Comparison of ENCODE assay signal across 1 cellular context in the genomic region with DNA sequence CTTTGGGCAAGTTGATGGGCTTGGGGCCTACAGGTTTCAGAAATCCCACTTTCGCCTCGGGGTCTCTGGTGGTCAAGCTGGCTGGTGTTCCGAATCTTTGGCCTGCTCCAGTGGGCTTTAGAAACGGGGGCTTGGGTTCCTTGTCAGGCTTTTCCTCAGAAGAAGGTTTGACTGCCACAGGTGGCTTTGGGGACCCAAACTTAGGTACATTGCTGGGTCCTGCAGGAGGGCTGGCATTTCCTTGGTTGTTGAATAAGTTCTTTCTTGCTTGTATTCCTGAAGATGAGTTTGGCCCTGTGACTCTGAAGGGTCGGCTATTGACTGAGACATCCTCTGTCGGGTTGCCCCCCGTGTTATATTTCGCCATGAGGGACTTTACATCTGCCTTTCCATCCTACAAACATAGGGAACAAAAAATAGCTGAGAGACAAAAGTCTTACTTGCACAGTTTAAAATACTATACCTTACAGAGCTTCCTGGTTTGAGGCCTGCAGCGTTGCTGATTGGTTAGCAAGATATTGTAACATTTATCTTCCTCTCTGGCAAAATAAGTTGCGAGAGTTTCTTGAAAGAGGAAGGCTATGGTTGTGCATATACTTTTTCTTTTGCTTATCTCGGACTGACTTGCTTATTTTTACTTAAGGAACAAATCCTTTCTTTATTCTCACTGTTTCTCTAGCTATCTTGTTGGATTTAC.
TF ChIP-seq lines count a peak whose summit lies in the region.

No MANE protein-coding gene starts in this region.

TF ChIP-seq in K562, 482 proteins besides CTCF, POLR2A, EP300 and RAD21 (continues in another document):
- TF ChIP-seq EZH2 (IDR thresholded peaks at IDR 0.05; ENCODE audit: borderline replicate concordance, low read depth, low read length) (no peak), CBX8 (IDR thresholded peaks at IDR 0.05; ENCODE audit: borderline replicate concordance, extremely low read depth, low read depth, low read length, poor library complexity, severe bottlenecking) (no peak), TBL1XR1 (IDR thresholded peaks at IDR 0.05; ENCODE audit: low read length in 2 of 2) (no peak), ARID3A (IDR thresholded peaks at IDR 0.05; ENCODE audit: borderline replicate concordance, low read depth, low read length) (0 out of 2 replicates have a peak, but pooled peaks have one; percentile 12), SMARCC2 (IDR thresholded peaks at IDR 0.05; ENCODE audit: low read depth) (0 out of 2 replicates have a peak, but pooled peaks have one; percentile 10), GTF2B (IDR thresholded peaks at IDR 0.05; ENCODE audit: extremely low read depth, insufficient read length) (no peak), ZNF347 (CRISPR knock-in tag; IDR thresholded peaks at IDR 0.05; ENCODE audit: low read depth) (no peak), XRCC3 (IDR thresholded peaks at IDR 0.05) (no peak), SPI1 (IDR thresholded peaks at IDR 0.05; ENCODE audit: borderline replicate concordance, low read depth, low read length) (peak; percentile 68; the same call in 1 of the 2 replicates), FOXA3 (CRISPR knock-in tag; conservative IDR thresholded peaks at IDR 0.05 in 1 of 2, IDR thresholded peaks at IDR 0.05 in 1 of 2) (no peak), ZNF280B (CRISPR knock-in tag; IDR thresholded peaks at IDR 0.05) (no peak), ZNF143 (CRISPR knock-in tag; IDR thresholded peaks at IDR 0.05) (no peak), ZFX (CRISPR knock-in tag; IDR thresholded peaks at IDR 0.05) (peak; percentile 90), SAFB (IDR thresholded peaks at IDR 0.05; ENCODE audit: borderline replicate concordance, low read depth, low read length) (no peak), RFX7 (CRISPR knock-in tag; IDR thresholded peaks at IDR 0.05) (no peak), ZNF511 (CRISPR knock-in tag; IDR thresholded peaks at IDR 0.05) (0 out of 2 replicates have a peak, but pooled peaks have one; percentile 42), ZNF518B (CRISPR knock-in tag; IDR thresholded peaks at IDR 0.05) (no peak), ZNF766 (CRISPR knock-in tag; conservative IDR thresholded peaks at IDR 0.05) (peak; percentile 87), BRD4 (IDR thresholded peaks at IDR 0.05) (0 out of 2 replicates have a peak, but pooled peaks have one; percentile 11), GABPB1 (CRISPR knock-in tag; IDR thresholded peaks at IDR 0.05) (peak; percentile 2; the same call in 1 of the 2 replicates), PHTF2 (CRISPR knock-in tag; IDR thresholded peaks at IDR 0.05) (no peak), CEBPB (tag; IDR thresholded peaks at IDR 0.05) (peak; percentile 27; the same call in 1 of the 2 replicates), TAF9B (IDR thresholded peaks at IDR 0.05; ENCODE audit: partially characterized antibody) (no peak), ZNF197 (CRISPR knock-in tag; IDR thresholded peaks at IDR 0.05; ENCODE audit: low read depth) (peak; percentile 35; the same call in 1 of the 2 replicates), SRSF1 (IDR thresholded peaks at IDR 0.05; ENCODE audit: low read depth, low read length) (no peak), POLR2H (tag; IDR thresholded peaks at IDR 0.05; ENCODE audit: low read depth) (0 out of 2 replicates have a peak, but pooled peaks have one; percentile 75), MTA3 (IDR thresholded peaks at IDR 0.05; ENCODE audit: borderline replicate concordance) (no peak), USF2 (CRISPR knock-in tag; IDR thresholded peaks at IDR 0.05) (no peak), RBFOX2 (IDR thresholded peaks at IDR 0.05; ENCODE audit: low read depth, low read length) (no peak), RBBP5 (IDR thresholded peaks at IDR 0.05; ENCODE audit: borderline replicate concordance, insufficient read depth, low read length, poor library complexity, severe bottlenecking) (peak; percentile 60), PHF20 (IDR thresholded peaks at IDR 0.05; ENCODE audit: partially characterized antibody) (no peak), STAT5B (CRISPR knock-in tag; IDR thresholded peaks at IDR 0.05) (no peak), ZNF589 (CRISPR knock-in tag; IDR thresholded peaks at IDR 0.05; ENCODE audit: low read depth) (0 out of 2 replicates have a peak, but pooled peaks have one; percentile 33), ELF2 (CRISPR knock-in tag; IDR thresholded peaks at IDR 0.05) (0 out of 2 replicates have a peak, but pooled peaks have one; percentile 16)
- TF ChIP-seq, protein P1, sequence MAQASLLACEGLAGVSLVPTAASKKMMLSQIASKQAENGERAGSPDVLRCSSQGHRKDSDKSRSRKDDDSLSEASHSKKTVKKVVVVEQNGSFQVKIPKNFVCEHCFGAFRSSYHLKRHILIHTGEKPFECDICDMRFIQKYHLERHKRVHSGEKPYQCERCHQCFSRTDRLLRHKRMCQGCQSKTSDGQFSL (CRISPR knock-in tag; IDR thresholded peaks at IDR 0.05): peak; percentile 27; the same call in 1 of the 2 replicates
- TF ChIP-seq, protein P1 (tag; IDR thresholded peaks at IDR 0.05): 0 out of 4 replicates have a peak, but pooled peaks of 1 of the 2 experiments have one; percentile 9
- TF ChIP-seq, protein P2, sequence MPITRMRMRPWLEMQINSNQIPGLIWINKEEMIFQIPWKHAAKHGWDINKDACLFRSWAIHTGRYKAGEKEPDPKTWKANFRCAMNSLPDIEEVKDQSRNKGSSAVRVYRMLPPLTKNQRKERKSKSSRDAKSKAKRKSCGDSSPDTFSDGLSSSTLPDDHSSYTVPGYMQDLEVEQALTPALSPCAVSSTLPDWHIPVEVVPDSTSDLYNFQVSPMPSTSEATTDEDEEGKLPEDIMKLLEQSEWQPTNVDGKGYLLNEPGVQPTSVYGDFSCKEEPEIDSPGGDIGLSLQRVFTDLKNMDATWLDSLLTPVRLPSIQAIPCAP (CRISPR knock-in tag; IDR thresholded peaks at IDR 0.05; ENCODE audit: borderline replicate concordance): no peak
- TF ChIP-seq, protein P3, sequence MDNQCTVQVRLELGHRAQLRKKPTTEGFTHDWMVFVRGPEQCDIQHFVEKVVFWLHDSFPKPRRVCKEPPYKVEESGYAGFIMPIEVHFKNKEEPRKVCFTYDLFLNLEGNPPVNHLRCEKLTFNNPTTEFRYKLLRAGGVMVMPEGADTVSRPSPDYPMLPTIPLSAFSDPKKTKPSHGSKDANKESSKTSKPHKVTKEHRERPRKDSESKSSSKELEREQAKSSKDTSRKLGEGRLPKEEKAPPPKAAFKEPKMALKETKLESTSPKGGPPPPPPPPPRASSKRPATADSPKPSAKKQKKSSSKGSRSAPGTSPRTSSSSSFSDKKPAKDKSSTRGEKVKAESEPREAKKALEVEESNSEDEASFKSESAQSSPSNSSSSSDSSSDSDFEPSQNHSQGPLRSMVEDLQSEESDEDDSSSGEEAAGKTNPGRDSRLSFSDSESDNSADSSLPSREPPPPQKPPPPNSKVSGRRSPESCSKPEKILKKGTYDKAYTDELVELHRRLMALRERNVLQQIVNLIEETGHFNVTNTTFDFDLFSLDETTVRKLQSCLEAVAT (IDR thresholded peaks at IDR 0.05): 0 out of 4 replicates have a peak, but pooled peaks of 1 of the 2 experiments have one; percentile 0
- TF ChIP-seq, protein P4, sequence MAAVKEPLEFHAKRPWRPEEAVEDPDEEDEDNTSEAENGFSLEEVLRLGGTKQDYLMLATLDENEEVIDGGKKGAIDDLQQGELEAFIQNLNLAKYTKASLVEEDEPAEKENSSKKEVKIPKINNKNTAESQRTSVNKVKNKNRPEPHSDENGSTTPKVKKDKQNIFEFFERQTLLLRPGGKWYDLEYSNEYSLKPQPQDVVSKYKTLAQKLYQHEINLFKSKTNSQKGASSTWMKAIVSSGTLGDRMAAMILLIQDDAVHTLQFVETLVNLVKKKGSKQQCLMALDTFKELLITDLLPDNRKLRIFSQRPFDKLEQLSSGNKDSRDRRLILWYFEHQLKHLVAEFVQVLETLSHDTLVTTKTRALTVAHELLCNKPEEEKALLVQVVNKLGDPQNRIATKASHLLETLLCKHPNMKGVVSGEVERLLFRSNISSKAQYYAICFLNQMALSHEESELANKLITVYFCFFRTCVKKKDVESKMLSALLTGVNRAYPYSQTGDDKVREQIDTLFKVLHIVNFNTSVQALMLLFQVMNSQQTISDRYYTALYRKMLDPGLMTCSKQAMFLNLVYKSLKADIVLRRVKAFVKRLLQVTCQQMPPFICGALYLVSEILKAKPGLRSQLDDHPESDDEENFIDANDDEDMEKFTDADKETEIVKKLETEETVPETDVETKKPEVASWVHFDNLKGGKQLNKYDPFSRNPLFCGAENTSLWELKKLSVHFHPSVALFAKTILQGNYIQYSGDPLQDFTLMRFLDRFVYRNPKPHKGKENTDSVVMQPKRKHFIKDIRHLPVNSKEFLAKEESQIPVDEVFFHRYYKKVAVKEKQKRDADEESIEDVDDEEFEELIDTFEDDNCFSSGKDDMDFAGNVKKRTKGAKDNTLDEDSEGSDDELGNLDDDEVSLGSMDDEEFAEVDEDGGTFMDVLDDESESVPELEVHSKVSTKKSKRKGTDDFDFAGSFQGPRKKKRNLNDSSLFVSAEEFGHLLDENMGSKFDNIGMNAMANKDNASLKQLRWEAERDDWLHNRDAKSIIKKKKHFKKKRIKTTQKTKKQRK (IDR thresholded peaks at IDR 0.05; ENCODE audit: borderline replicate concordance, low read depth, low read length): no peak
- TF ChIP-seq, protein P5, sequence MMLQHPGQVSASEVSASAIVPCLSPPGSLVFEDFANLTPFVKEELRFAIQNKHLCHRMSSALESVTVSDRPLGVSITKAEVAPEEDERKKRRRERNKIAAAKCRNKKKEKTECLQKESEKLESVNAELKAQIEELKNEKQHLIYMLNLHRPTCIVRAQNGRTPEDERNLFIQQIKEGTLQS (IDR thresholded peaks at IDR 0.05): no peak
- TF ChIP-seq, protein P5 (CRISPR knock-in tag; conservative IDR thresholded peaks at IDR 0.05): no peak
